2 cellular contexts compared by ENCODE assay signal in genomic region chr3:39287859-39288221, GRCh38.
TF ChIP-seq lines count a peak whose summit lies in the region.

No MANE protein-coding gene starts in this region.

TF ChIP-seq in K562, 482 proteins besides CTCF, POLR2A, EP300 and RAD21:
- 0 out of 2 replicates have a peak, but pooled peaks have one; percentile 12 for TF ChIP-seq DIDO1 (tag; IDR thresholded peaks at IDR 0.05; ENCODE audit: low read depth)
- TF ChIP-seq E4F1 (CRISPR knock-in tag; IDR thresholded peaks at IDR 0.05; ENCODE audit: borderline replicate concordance): 0 out of 2 replicates have a peak, but pooled peaks have one; percentile 9
- TF ChIP-seq NR1H2 (CRISPR knock-in tag; IDR thresholded peaks at IDR 0.05): 0 out of 2 replicates have a peak, but pooled peaks have one; percentile 15
- TF ChIP-seq POLR3G (IDR thresholded peaks at IDR 0.05; ENCODE audit: extremely low read depth, insufficient read length, insufficient replicate concordance): no peak
- no peak for TF ChIP-seq ZBTB8A (IDR thresholded peaks at IDR 0.05; ENCODE audit: partially characterized antibody)
- TF ChIP-seq MECOM (CRISPR knock-in tag; IDR thresholded peaks at IDR 0.05): peak; percentile 47; the same call in 1 of the 2 replicates
- 0 out of 2 replicates have a peak, but pooled peaks have one; percentile 11 for TF ChIP-seq ZNF395 (CRISPR knock-in tag; IDR thresholded peaks at IDR 0.05)
- no peak for TF ChIP-seq ZFP1 (CRISPR knock-in tag; IDR thresholded peaks at IDR 0.05)
- 0 out of 2 replicates have a peak, but pooled peaks have one; percentile 22 for TF ChIP-seq ZNF584 (CRISPR knock-in tag; IDR thresholded peaks at IDR 0.05; ENCODE audit: low read depth)
- TF ChIP-seq FOXP1 (CRISPR knock-in tag; IDR thresholded peaks at IDR 0.05): 0 out of 2 replicates have a peak, but pooled peaks have one; percentile 6

TF ChIP-seq in WTC11, 78 proteins besides CTCF, POLR2A, EP300 and RAD21:
- TF ChIP-seq GTF2I (CRISPR knock-in tag; conservative IDR thresholded peaks at IDR 0.05): no peak
- no peak for TF ChIP-seq OVOL2 (CRISPR knock-in tag; IDR thresholded peaks at IDR 0.05; ENCODE audit: borderline replicate concordance)
- no peak for TF ChIP-seq USF1 (CRISPR knock-in tag; IDR thresholded peaks at IDR 0.05)
- TF ChIP-seq NR1H2 (CRISPR knock-in tag; IDR thresholded peaks at IDR 0.05): no peak
- no peak for TF ChIP-seq MYBL2 (CRISPR knock-in tag; IDR thresholded peaks at IDR 0.05)
- TF ChIP-seq ZMAT4 (CRISPR knock-in tag; IDR thresholded peaks at IDR 0.05): no peak
- no peak for TF ChIP-seq RORB (CRISPR knock-in tag; IDR thresholded peaks at IDR 0.05)
- no peak for TF ChIP-seq NR2C2 (CRISPR knock-in tag; IDR thresholded peaks at IDR 0.05)
TF ChIP-seq in WTC11: peak in this region for 0.
